In genomic region chrX:132488092-132488749, GRCh38 we compare ENCODE assay signal across 8 cellular contexts. TPM values are rescaled to one million over a fixed set of nuclear protein-coding genes. Genes with fewer than 3 reads are reported as not detected.
DNase-seq lines count a peak whose midpoint lies in the region; ATAC-seq and TF ChIP-seq lines count a peak whose summit lies in the region.

No MANE protein-coding gene starts in this region.

- H3K4me1 Mint-ChIP-seq in nephron progenitor cell, result peaks cover 65% of the 10 kb centered on the region

- H3K4me3 Mint-ChIP-seq in nephron progenitor cell, result peak overlapping the region; percentile 88

- no peak for ATAC-seq in GM19035 (IDR thresholded peaks at IDR 0.05; ENCODE audit: unreplicated experiment)

- H3K27ac ChIP-seq in esophagus (ENCODE audit: low read depth in 2 of 2, low read length in 1 of 2), result peak overlapping the region in 1 of 2 donors; percentile 85

- TF ChIP-seq CTCF in LNCaP clone FGC (IDR thresholded peaks at IDR 0.05; ENCODE audit: control insufficient read depth, extremely low read depth, insufficient read depth), result no peak
- TF ChIP-seq CTCF in WI38 (IDR thresholded peaks at IDR 0.05; ENCODE audit: low read depth, low read length), result no peak
- no peak for TF ChIP-seq CTCF in nephron progenitor cell (IDR thresholded peaks at IDR 0.05)

- H3K4me1 ChIP-seq in ES-I3 (ENCODE audit: insufficient read depth, low read length), result peaks cover 23% of the 10 kb centered on the region
- no peaks in the 10 kb centered on the region for H3K4me1 ChIP-seq in esophagus (ENCODE audit: control insufficient read depth in 2 of 2, insufficient read depth in 2 of 2, low read length in 1 of 2)

- no peak overlapping the region for H3K27ac Mint-ChIP-seq in nephron progenitor cell

- peak overlapping the region; percentile 85; the same call in 1 of the 2 replicates for H3K9ac ChIP-seq in ES-I3 (ENCODE audit: low read depth, low read length)

- no peaks in the 10 kb centered on the region for H3K27me3 ChIP-seq in esophagus (ENCODE audit: control insufficient read depth in 1 of 2, insufficient read depth in 2 of 2, low read length in 2 of 2)

- H3K4me3 ChIP-seq in LNCaP clone FGC (ENCODE audit: low read depth, low read length), result peak overlapping the region; percentile 60
- peak overlapping the region; percentile 50; the same call in 1 of the 2 replicates for H3K4me3 ChIP-seq in WI38 (ENCODE audit: low read depth, low read length)
- peak overlapping the region; percentile 60 to 77 for H3K4me3 ChIP-seq in esophagus (ENCODE audit: low read depth in 1 of 2, low read length in 2 of 2)

- WGBS in esophagus, 2 donors, result 6 to 22% methylated on average over 10 of the region's 10 CpGs

- no peak for DNase-seq in LNCaP clone FGC (ENCODE audit: low read depth)
- no peak for DNase-seq in nephron progenitor cell
- no peak for DNase-seq in HuH-7 (ENCODE audit: low spot score)
- DNase-seq in HK-2 (ENCODE audit: unreplicated experiment), result no peak

- H3K27me3 Mint-ChIP-seq in nephron progenitor cell (ENCODE audit: low read depth, poor library complexity), result peaks cover 84% of the 10 kb centered on the region

- H3K9me3 ChIP-seq in ES-I3 (ENCODE audit: control insufficient read depth, insufficient read depth, low read length) (no peaks in the 10 kb centered on the region), esophagus (ENCODE audit: control insufficient read depth in 2 of 2, insufficient read depth in 1 of 2, low read depth in 1 of 2, low read length in 1 of 2) (no peaks in the 10 kb centered on the region)

- H3K9me3 Mint-ChIP-seq in nephron progenitor cell, result no peaks in the 10 kb centered on the region

- H3K36me3 ChIP-seq in ES-I3 (ENCODE audit: insufficient read depth, low read length) (no peaks in the 10 kb centered on the region), esophagus (ENCODE audit: control insufficient read depth in 2 of 2, insufficient read depth in 2 of 2, low read length in 1 of 2) (no peaks in the 10 kb centered on the region)

- H3K36me3 Mint-ChIP-seq in nephron progenitor cell (ENCODE audit: low read depth), result no peaks in the 10 kb centered on the region

RNA-seq across cellular contexts. Expression of gene MBNL3, which starts 0.6 kb away (rescaled TPM):
- 1 to 10 TPM; 2.5 to 3.4 TPM for polyA plus RNA-seq in esophagus
